31 cellular contexts compared by ENCODE assay signal in genomic region chr1:186311375-186312051, GRCh38. TPM values are rescaled to one million over a fixed set of nuclear protein-coding genes. Genes with fewer than 3 reads are reported as not detected.
"Had no signal": no experiment of that assay in that cellular context is flagged by ENCODE, and none has a peak within 500 bp of the region (broad histone marks: within the 10 kb centered on the region; RNA-seq: fewer than 3 reads in every experiment).

No MANE protein-coding gene starts in this region.

- H3K4me3 Mint-ChIP-seq: mesothelial cell of epicardium; natural killer cell treated with Interleukin-12 subunit alpha and Interleukin-12 subunit beta and Interleukin-15 and Interleukin-18, amount 100 ng/mL, for 72 hours; stimulated activated effector memory CD8-positive, alpha-beta T cell treated with anti-CD3 and anti-CD28 coated beads, Interleukin-12 subunit alpha, Interleukin-12 subunit beta, amount 100 ng/mL, for 72 hours; stimulated activated naive CD8-positive, alpha-beta T cell treated with anti-CD3 and anti-CD28 coated beads, Interleukin-15, Interleukin-2, amounts not matched to agents 100 ng/mL and 50 ng/mL, for 24 hours had no signal

- H3K36me3 ChIP-seq: ovary had no signal

- H3K27me3 Mint-ChIP-seq: naive thymus-derived CD4-positive, alpha-beta T cell; natural killer cell treated with Interleukin-12 subunit alpha and Interleukin-12 subunit beta and Interleukin-15 and Interleukin-18, amount 100 ng/mL, for 72 hours; progenitor cell of endocrine pancreas; stimulated activated naive CD8-positive, alpha-beta T cell treated with anti-CD3 and anti-CD28 coated beads, Interleukin-15, Interleukin-2, amounts not matched to agents 100 ng/mL and 50 ng/mL, for 24 hours had no signal

- H3K4me3 ChIP-seq: heart right ventricle, hepatocyte, left ventricle myocardium inferior, lung, ovary, right atrium auricular region, skin epidermis, suprapubic skin, thoracic aorta, tibial artery, upper lobe of right lung had no signal

- ATAC-seq: heart right ventricle; left cardiac atrium; naive thymus-derived CD4-positive, alpha-beta T cell; natural killer cell treated with Interleukin-12 subunit alpha and Interleukin-12 subunit beta and Interleukin-15 and Interleukin-18, amount 100 ng/mL, for 72 hours; sciatic nerve; stimulated activated effector memory CD8-positive, alpha-beta T cell treated with anti-CD3 and anti-CD28 coated beads, Interleukin-12 subunit alpha, Interleukin-12 subunit beta, amount 100 ng/mL, for 72 hours; upper lobe of right lung had no signal

- H3K4me1 ChIP-seq: heart right ventricle, left ventricle myocardium inferior, right atrium auricular region, suprapubic skin, tibial artery, upper lobe of right lung had no signal

- H3K9me3 ChIP-seq: heart right ventricle, left ventricle myocardium inferior, ovary, right atrium auricular region, suprapubic skin, thoracic aorta, tibial artery, upper lobe of right lung had no signal

- H3K9me3 Mint-ChIP-seq: mesothelial cell of epicardium; natural killer cell treated with Interleukin-12 subunit alpha and Interleukin-12 subunit beta and Interleukin-15 and Interleukin-18, amount 100 ng/mL, for 72 hours; stimulated activated effector memory CD8-positive, alpha-beta T cell treated with anti-CD3 and anti-CD28 coated beads, Interleukin-12 subunit alpha, Interleukin-12 subunit beta, amount 100 ng/mL, for 72 hours; stimulated activated naive CD8-positive, alpha-beta T cell treated with anti-CD3 and anti-CD28 coated beads, Interleukin-15, Interleukin-2, amounts not matched to agents 100 ng/mL and 50 ng/mL, for 24 hours had no signal

- H3K27ac ChIP-seq: heart right ventricle, hepatocyte, left ventricle myocardium inferior, ovary, right atrium auricular region, skin epidermis, suprapubic skin, thoracic aorta, tibial artery, upper lobe of right lung had no signal

- H3K27ac Mint-ChIP-seq: mesothelial cell of epicardium; natural killer cell treated with Interleukin-12 subunit alpha and Interleukin-12 subunit beta and Interleukin-15 and Interleukin-18, amount 100 ng/mL, for 72 hours; progenitor cell of endocrine pancreas; stimulated activated effector memory CD8-positive, alpha-beta T cell treated with anti-CD3 and anti-CD28 coated beads, Interleukin-12 subunit alpha, Interleukin-12 subunit beta, amount 100 ng/mL, for 72 hours; stimulated activated naive CD8-positive, alpha-beta T cell treated with anti-CD3 and anti-CD28 coated beads, Interleukin-15, Interleukin-2, amounts not matched to agents 100 ng/mL and 50 ng/mL, for 24 hours had no signal

- H3K4me1 Mint-ChIP-seq: mesothelial cell of epicardium had no signal

- H3K27me3 ChIP-seq: heart right ventricle, hepatocyte, ovary, right atrium auricular region, suprapubic skin, tibial artery, upper lobe of right lung had no signal

- DNase-seq: heart right ventricle; islet precursor cell; kidney glomerular epithelial cell; left cardiac atrium; left ventricle myocardium inferior; mesendoderm; naive thymus-derived CD4-positive, alpha-beta T cell; ovary; stimulated activated CD4-positive, alpha-beta T cell treated with anti-CD3 and anti-CD28 coated beads, Interleukin-12 subunit alpha, Interleukin-12 subunit beta, amount 100 ng/mL, for 4 hours; stimulated activated CD4-positive, alpha-beta T cell treated with anti-CD3 and anti-CD28 coated beads, Interleukin-15, amount 100 ng/mL, for 24 hours; stimulated activated CD4-positive, alpha-beta T cell treated with anti-CD3 and anti-CD28 coated beads, Interleukin-2, amount 100 ng/mL, for 24 hours; stimulated activated CD4-positive, alpha-beta T cell treated with anti-CD3 and anti-CD28 coated beads, Interleukin-4, amount 100 ng/mL, for 1 hour; stimulated activated naive CD4-positive, alpha-beta T cell; tibial artery; trophoblast cell; upper lobe of right lung had no signal

RNA-seq across cellular contexts. Expression of gene PRG4, which starts 15.4 kb away (rescaled TPM):
- total RNA-seq: myocyte; natural killer cell treated with Interleukin-12 subunit alpha and Interleukin-12 subunit beta and Interleukin-15 and Interleukin-18, amount 100 ng/mL, for 72 hours; progenitor cell of endocrine pancreas; pulmonary artery endothelial cell; renal cortical epithelial cell had no signal
